ENCODE assay signal across 1 cellular context in the genomic region with DNA sequence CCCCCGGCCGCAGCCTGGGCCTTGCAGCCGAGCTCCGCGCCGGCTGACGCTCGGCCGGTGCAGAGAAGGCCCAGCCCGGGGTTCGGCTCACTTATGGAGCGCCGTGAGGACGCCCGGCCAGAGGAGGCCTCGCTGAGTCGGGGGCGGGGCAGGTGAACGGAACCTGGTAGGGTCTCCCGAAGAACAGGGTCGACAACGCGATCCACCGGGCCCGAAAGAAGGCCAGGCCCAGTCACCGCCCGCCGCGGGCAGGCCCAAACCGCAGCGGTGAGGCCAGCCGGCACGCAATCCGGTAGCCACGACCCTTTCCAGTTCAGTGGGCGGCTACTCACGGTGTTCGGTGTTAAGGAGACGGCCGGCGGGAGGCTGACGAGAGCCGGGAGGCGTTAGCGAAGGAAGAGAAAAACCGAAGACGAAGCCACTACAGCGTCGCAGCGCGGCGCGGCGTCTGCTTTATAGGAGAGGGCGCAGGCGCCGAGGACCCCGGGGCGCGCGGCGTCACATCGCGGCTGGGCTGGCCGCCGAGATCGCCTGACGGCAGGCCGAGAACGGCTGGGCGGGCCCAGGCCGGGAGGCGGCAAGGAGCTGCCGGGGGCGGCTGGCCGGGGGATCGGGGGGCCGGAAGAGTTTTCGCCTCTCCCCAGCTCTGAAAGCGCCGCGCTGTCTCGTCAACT.
TF ChIP-seq lines count a peak whose summit lies in the region.

Gene SKP1 (minus strand): TSS at position 428 of the 674 bp plus-strand sequence. CDS start 2,928 bp downstream, outside the sequence.

TF ChIP-seq in HepG2, 621 proteins besides CTCF, POLR2A, EP300 and RAD21 (continued from another document and continues in another):
- TF ChIP-seq HMG20A (CRISPR knock-in tag; IDR thresholded peaks at IDR 0.05; ENCODE audit: borderline replicate concordance) = no peak
- TF ChIP-seq GTF2F1 (IDR thresholded peaks at IDR 0.05; ENCODE audit: low read length) = peak; percentile 91; the same call in 1 of the 2 replicates
- TF ChIP-seq ZNF775 (CRISPR knock-in tag; IDR thresholded peaks at IDR 0.05; ENCODE audit: borderline replicate concordance) = 0 out of 2 replicates have a peak, but pooled peaks have one; percentile 62
- TF ChIP-seq ZC3H13 (CRISPR knock-in tag; IDR thresholded peaks at IDR 0.05) = no peak; the same call in 1 of the 2 replicates
- TF ChIP-seq ZNF142 (CRISPR knock-in tag; IDR thresholded peaks at IDR 0.05) = peak; percentile 91
- TF ChIP-seq ZNF282 (IDR thresholded peaks at IDR 0.05; ENCODE audit: partially characterized antibody) = no peak
- peak; percentile 89; the same call in 1 of the 2 replicates for TF ChIP-seq ZNF850 (CRISPR knock-in tag; conservative IDR thresholded peaks at IDR 0.05)
- no peak for TF ChIP-seq GLMP (CRISPR knock-in tag; IDR thresholded peaks at IDR 0.05; ENCODE audit: borderline replicate concordance)
- no peak for TF ChIP-seq PRMT3 (CRISPR knock-in tag; IDR thresholded peaks at IDR 0.05; ENCODE audit: borderline replicate concordance, low read depth)
- TF ChIP-seq ZNF382 (CRISPR knock-in tag; IDR thresholded peaks at IDR 0.05; ENCODE audit: borderline replicate concordance) = no peak
- peak; percentile 73; the same call in 1 of the 2 replicates for TF ChIP-seq KLF15 (CRISPR knock-in tag; IDR thresholded peaks at IDR 0.05; ENCODE audit: borderline replicate concordance)
- TF ChIP-seq ZUFSP (CRISPR knock-in tag; IDR thresholded peaks at IDR 0.05; ENCODE audit: borderline replicate concordance) = no peak
- no peak; the same call in 1 of the 2 replicates for TF ChIP-seq ZNF30 (CRISPR knock-in tag; IDR thresholded peaks at IDR 0.05)
- TF ChIP-seq ZFP41 (CRISPR knock-in tag; IDR thresholded peaks at IDR 0.05; ENCODE audit: borderline replicate concordance) = no peak; the same call in 1 of the 2 replicates
- no peak for TF ChIP-seq SOX6 (IDR thresholded peaks at IDR 0.05)
- peak; percentile 71 for TF ChIP-seq SOX6 (CRISPR knock-in tag; IDR thresholded peaks at IDR 0.05)
- TF ChIP-seq SIN3B (IDR thresholded peaks at IDR 0.05; ENCODE audit: low read length) = 0 out of 2 replicates have a peak, but pooled peaks have one; percentile 35
- TF ChIP-seq RBM39 (IDR thresholded peaks at IDR 0.05; ENCODE audit: low read depth, low read length, poor library complexity, severe bottlenecking) = peak; percentile 97
- no peak for TF ChIP-seq TCF12 (IDR thresholded peaks at IDR 0.05)
- TF ChIP-seq TCF12 (CRISPR knock-in tag; IDR thresholded peaks at IDR 0.05) = peak; percentile 69; the same call in 1 of the 2 replicates
- TF ChIP-seq, protein P1, sequence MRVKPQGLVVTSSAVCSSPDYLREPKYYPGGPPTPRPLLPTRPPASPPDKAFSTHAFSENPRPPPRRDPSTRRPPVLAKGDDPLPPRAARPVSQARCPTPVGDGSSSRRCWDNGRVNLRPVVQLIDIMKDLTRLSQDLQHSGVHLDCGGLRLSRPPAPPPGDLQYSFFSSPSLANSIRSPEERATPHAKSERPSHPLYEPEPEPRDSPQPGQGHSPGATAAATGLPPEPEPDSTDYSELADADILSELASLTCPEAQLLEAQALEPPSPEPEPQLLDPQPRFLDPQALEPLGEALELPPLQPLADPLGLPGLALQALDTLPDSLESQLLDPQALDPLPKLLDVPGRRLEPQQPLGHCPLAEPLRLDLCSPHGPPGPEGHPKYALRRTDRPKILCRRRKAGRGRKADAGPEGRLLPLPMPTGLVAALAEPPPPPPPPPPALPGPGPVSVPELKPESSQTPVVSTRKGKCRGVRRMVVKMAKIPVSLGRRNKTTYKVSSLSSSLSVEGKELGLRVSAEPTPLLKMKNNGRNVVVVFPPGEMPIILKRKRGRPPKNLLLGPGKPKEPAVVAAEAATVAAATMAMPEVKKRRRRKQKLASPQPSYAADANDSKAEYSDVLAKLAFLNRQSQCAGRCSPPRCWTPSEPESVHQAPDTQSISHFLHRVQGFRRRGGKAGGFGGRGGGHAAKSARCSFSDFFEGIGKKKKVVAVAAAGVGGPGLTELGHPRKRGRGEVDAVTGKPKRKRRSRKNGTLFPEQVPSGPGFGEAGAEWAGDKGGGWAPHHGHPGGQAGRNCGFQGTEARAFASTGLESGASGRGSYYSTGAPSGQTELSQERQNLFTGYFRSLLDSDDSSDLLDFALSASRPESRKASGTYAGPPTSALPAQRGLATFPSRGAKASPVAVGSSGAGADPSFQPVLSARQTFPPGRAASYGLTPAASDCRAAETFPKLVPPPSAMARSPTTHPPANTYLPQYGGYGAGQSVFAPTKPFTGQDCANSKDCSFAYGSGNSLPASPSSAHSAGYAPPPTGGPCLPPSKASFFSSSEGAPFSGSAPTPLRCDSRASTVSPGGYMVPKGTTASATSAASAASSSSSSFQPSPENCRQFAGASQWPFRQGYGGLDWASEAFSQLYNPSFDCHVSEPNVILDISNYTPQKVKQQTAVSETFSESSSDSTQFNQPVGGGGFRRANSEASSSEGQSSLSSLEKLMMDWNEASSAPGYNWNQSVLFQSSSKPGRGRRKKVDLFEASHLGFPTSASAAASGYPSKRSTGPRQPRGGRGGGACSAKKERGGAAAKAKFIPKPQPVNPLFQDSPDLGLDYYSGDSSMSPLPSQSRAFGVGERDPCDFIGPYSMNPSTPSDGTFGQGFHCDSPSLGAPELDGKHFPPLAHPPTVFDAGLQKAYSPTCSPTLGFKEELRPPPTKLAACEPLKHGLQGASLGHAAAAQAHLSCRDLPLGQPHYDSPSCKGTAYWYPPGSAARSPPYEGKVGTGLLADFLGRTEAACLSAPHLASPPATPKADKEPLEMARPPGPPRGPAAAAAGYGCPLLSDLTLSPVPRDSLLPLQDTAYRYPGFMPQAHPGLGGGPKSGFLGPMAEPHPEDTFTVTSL (CRISPR knock-in tag; IDR thresholded peaks at IDR 0.05; ENCODE audit: borderline replicate concordance) = no peak; the same call in 1 of the 2 replicates
- no peak for TF ChIP-seq ZNF589 (CRISPR knock-in tag; conservative IDR thresholded peaks at IDR 0.05)
- TF ChIP-seq RBM22 (optimal IDR thresholded peaks at IDR 0.05; ENCODE audit: low read length) = peak; percentile 60
- TF ChIP-seq ZNF530 (CRISPR knock-in tag; IDR thresholded peaks at IDR 0.05; ENCODE audit: low read depth) = no peak
- peak; percentile 93 for TF ChIP-seq ZNF543 (CRISPR knock-in tag; IDR thresholded peaks at IDR 0.05)
- TF ChIP-seq, protein P2, sequence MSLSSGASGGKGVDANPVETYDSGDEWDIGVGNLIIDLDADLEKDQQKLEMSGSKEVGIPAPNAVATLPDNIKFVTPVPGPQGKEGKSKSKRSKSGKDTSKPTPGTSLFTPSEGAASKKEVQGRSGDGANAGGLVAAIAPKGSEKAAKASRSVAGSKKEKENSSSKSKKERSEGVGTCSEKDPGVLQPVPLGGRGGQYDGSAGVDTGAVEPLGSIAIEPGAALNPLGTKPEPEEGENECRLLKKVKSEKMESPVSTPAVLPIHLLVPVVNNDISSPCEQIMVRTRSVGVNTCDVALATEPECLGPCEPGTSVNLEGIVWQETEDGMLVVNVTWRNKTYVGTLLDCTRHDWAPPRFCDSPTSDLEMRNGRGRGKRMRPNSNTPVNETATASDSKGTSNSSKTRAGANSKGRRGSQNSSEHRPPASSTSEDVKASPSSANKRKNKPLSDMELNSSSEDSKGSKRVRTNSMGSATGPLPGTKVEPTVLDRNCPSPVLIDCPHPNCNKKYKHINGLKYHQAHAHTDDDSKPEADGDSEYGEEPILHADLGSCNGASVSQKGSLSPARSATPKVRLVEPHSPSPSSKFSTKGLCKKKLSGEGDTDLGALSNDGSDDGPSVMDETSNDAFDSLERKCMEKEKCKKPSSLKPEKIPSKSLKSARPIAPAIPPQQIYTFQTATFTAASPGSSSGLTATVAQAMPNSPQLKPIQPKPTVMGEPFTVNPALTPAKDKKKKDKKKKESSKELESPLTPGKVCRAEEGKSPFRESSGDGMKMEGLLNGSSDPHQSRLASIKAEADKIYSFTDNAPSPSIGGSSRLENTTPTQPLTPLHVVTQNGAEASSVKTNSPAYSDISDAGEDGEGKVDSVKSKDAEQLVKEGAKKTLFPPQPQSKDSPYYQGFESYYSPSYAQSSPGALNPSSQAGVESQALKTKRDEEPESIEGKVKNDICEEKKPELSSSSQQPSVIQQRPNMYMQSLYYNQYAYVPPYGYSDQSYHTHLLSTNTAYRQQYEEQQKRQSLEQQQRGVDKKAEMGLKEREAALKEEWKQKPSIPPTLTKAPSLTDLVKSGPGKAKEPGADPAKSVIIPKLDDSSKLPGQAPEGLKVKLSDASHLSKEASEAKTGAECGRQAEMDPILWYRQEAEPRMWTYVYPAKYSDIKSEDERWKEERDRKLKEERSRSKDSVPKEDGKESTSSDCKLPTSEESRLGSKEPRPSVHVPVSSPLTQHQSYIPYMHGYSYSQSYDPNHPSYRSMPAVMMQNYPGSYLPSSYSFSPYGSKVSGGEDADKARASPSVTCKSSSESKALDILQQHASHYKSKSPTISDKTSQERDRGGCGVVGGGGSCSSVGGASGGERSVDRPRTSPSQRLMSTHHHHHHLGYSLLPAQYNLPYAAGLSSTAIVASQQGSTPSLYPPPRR (CRISPR knock-in tag; IDR thresholded peaks at IDR 0.05; ENCODE audit: borderline replicate concordance) = 0 out of 2 replicates have a peak, but pooled peaks have one; percentile 16
- TF ChIP-seq, protein P3, sequence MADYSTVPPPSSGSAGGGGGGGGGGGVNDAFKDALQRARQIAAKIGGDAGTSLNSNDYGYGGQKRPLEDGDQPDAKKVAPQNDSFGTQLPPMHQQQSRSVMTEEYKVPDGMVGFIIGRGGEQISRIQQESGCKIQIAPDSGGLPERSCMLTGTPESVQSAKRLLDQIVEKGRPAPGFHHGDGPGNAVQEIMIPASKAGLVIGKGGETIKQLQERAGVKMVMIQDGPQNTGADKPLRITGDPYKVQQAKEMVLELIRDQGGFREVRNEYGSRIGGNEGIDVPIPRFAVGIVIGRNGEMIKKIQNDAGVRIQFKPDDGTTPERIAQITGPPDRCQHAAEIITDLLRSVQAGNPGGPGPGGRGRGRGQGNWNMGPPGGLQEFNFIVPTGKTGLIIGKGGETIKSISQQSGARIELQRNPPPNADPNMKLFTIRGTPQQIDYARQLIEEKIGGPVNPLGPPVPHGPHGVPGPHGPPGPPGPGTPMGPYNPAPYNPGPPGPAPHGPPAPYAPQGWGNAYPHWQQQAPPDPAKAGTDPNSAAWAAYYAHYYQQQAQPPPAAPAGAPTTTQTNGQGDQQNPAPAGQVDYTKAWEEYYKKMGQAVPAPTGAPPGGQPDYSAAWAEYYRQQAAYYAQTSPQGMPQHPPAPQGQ (CRISPR knock-in tag; IDR thresholded peaks at IDR 0.05; ENCODE audit: borderline replicate concordance) = no peak
- TF ChIP-seq ISX (CRISPR knock-in tag; conservative IDR thresholded peaks at IDR 0.05) = peak; percentile 78; the same call in 1 of the 2 replicates
- TF ChIP-seq ZNF263 (CRISPR knock-in tag; IDR thresholded peaks at IDR 0.05) = peak; percentile 71; the same call in 1 of the 2 replicates
- TF ChIP-seq ZNF615 (CRISPR knock-in tag; IDR thresholded peaks at IDR 0.05; ENCODE audit: borderline replicate concordance) = no peak
